ENCODE assay signal across 9 cellular contexts in genomic region chr16:62225675-62226074, GRCh38.
A peak's percentile ranks its signal among the peaks of the same experiment; 100 is the strongest.
DNase-seq lines count a peak whose midpoint lies in the region; ATAC-seq and TF ChIP-seq lines count a peak whose summit lies in the region.
"Had no signal": no experiment of that assay in that cellular context is flagged by ENCODE, and none has a peak within 500 bp of the region (broad histone marks: within the 10 kb centered on the region; RNA-seq: fewer than 3 reads in every experiment).

No MANE protein-coding gene starts in this region.

- TF ChIP-seq POLR2A in gastrocnemius medialis (IDR thresholded peaks at IDR 0.05): no peak

- no peaks in the 10 kb centered on the region for H3K27me3 Mint-ChIP-seq in activated CD4-positive, alpha-beta T cell treated with anti-CD3 and anti-CD28 coated beads, Interleukin-2, amount 10 ng/mL, durations not matched to agents 24 days and 14 days
- no peaks in the 10 kb centered on the region for H3K27me3 Mint-ChIP-seq in activated naive CD8-positive, alpha-beta T cell treated with anti-CD3 and anti-CD28 coated beads, Interleukin-2, amount 50 U/mL, for 24 hours
- H3K27me3 Mint-ChIP-seq: CD4-positive, CD25-positive, alpha-beta regulatory T cell had no signal

- no peaks in the 10 kb centered on the region for H3K9me3 Mint-ChIP-seq in activated CD4-positive, alpha-beta T cell treated with anti-CD3 and anti-CD28 coated beads, Interleukin-2, amount 10 ng/mL, durations not matched to agents 24 days and 14 days
- H3K9me3 Mint-ChIP-seq in activated naive CD8-positive, alpha-beta T cell treated with anti-CD3 and anti-CD28 coated beads, Interleukin-2, amount 50 U/mL, for 24 hours: peaks cover 22% of the 10 kb centered on the region

- in situ Hi-C loops in gastrocnemius medialis (cut with MboI; ENCODE audit: low sequenced_read_pairs in 4 of 4): no loop called here

- H3K27me3 ChIP-seq in gastrocnemius medialis: no peaks in the 10 kb centered on the region

- H3K4me3 Mint-ChIP-seq in activated CD4-positive, alpha-beta T cell treated with anti-CD3 and anti-CD28 coated beads, Interleukin-2, amount 10 ng/mL, durations not matched to agents 24 days and 14 days: no peak overlapping the region
- H3K4me3 Mint-ChIP-seq in activated naive CD8-positive, alpha-beta T cell treated with anti-CD3 and anti-CD28 coated beads, Interleukin-2, amount 50 U/mL, for 24 hours: no peak overlapping the region
- H3K4me3 Mint-ChIP-seq: CD4-positive, CD25-positive, alpha-beta regulatory T cell had no signal

- no peak overlapping the region for H3K4me3 ChIP-seq in gastrocnemius medialis

- no peaks in the 10 kb centered on the region for H3K36me3 ChIP-seq in gastrocnemius medialis

- H3K4me1 Mint-ChIP-seq in activated CD4-positive, alpha-beta T cell treated with anti-CD3 and anti-CD28 coated beads, Interleukin-2, amount 10 ng/mL, durations not matched to agents 24 days and 14 days: no peaks in the 10 kb centered on the region
- H3K4me1 Mint-ChIP-seq in activated naive CD8-positive, alpha-beta T cell treated with anti-CD3 and anti-CD28 coated beads, Interleukin-2, amount 50 U/mL, for 24 hours: no peaks in the 10 kb centered on the region
- H3K4me1 Mint-ChIP-seq: CD4-positive, CD25-positive, alpha-beta regulatory T cell had no signal

- intact Hi-C loops in activated CD4-positive, alpha-beta T cell treated with anti-CD3 and anti-CD28 coated beads, Interleukin-2, amount 10 ng/mL, durations not matched to agents 24 days and 14 days (cut with micrococcal nuclease): no loop called here
- intact Hi-C loops in gastrocnemius medialis (cut with DNase I; ENCODE audit: low total_unique reads): no loop called here

- H3K9me3 ChIP-seq in gastrocnemius medialis: no peaks in the 10 kb centered on the region

- DNase-seq in activated CD4-positive, alpha-beta T cell treated with anti-CD3 and anti-CD28 coated beads, Interleukin-2, amount 10 ng/mL, durations not matched to agents 24 days and 14 days: peak; percentile 66
- DNase-seq in activated CD4-positive, alpha-beta T cell treated with anti-CD3 and anti-CD28 coated beads for 4 hours: no peak
- DNase-seq in NCI-H226: peak; percentile 4
- DNase-seq in activated naive CD8-positive, alpha-beta T cell treated with anti-CD3 and anti-CD28 coated beads, Interleukin-2, amount 50 U/mL, for 24 hours: peak; percentile 40
- peak; percentile 62 for DNase-seq in iPS-NIHi7 (ENCODE audit: extremely low spot score)
- DNase-seq in stimulated activated naive CD8-positive, alpha-beta T cell treated with anti-CD3 and anti-CD28 coated beads, Interleukin-15, Interleukin-2, amounts not matched to agents 100 U/mL and 50 U/mL, for 24 hours: peak; percentile 42
- DNase-seq in gastrocnemius medialis: no peak

- H3K4me1 ChIP-seq in gastrocnemius medialis: no peaks in the 10 kb centered on the region

- no peak overlapping the region for H3K27ac ChIP-seq in gastrocnemius medialis

- H3K36me3 Mint-ChIP-seq in activated CD4-positive, alpha-beta T cell treated with anti-CD3 and anti-CD28 coated beads, Interleukin-2, amount 10 ng/mL, durations not matched to agents 24 days and 14 days (ENCODE audit: low read depth): no peaks in the 10 kb centered on the region
- H3K36me3 Mint-ChIP-seq in activated naive CD8-positive, alpha-beta T cell treated with anti-CD3 and anti-CD28 coated beads, Interleukin-2, amount 50 U/mL, for 24 hours (ENCODE audit: low read depth): no peaks in the 10 kb centered on the region
- H3K36me3 Mint-ChIP-seq: CD4-positive, CD25-positive, alpha-beta regulatory T cell had no signal

- no peak for TF ChIP-seq CTCF in gastrocnemius medialis (IDR thresholded peaks at IDR 0.05 in 4 of 5, conservative IDR thresholded peaks at IDR 0.05 in 1 of 5)

- peak; percentile 83 for ATAC-seq in HG03045 (IDR thresholded peaks at IDR 0.05; ENCODE audit: unreplicated experiment)
- ATAC-seq in activated naive CD8-positive, alpha-beta T cell treated with anti-CD3 and anti-CD28 coated beads, Interleukin-2, amount 50 U/mL, for 24 hours: peak; percentile 40
- no peak for ATAC-seq in stimulated activated naive CD8-positive, alpha-beta T cell treated with anti-CD3 and anti-CD28 coated beads, Interleukin-15, Interleukin-2, amounts not matched to agents 100 U/mL and 50 U/mL, for 24 hours
- no peak for ATAC-seq in gastrocnemius medialis

- H3K27ac Mint-ChIP-seq in activated CD4-positive, alpha-beta T cell treated with anti-CD3 and anti-CD28 coated beads, Interleukin-2, amount 10 ng/mL, durations not matched to agents 24 days and 14 days: no peak overlapping the region
- H3K27ac Mint-ChIP-seq in activated naive CD8-positive, alpha-beta T cell treated with anti-CD3 and anti-CD28 coated beads, Interleukin-2, amount 50 U/mL, for 24 hours: no peak overlapping the region
- H3K27ac Mint-ChIP-seq: CD4-positive, CD25-positive, alpha-beta regulatory T cell had no signal

Comparison
In these comparisons a context has a peak if more than half of its experiments do, and no peak if none do; other contexts are left out.
1. DNase-seq: peak in activated CD4-positive, alpha-beta T cell treated with anti-CD3 and anti-CD28 coated beads, Interleukin-2, amount 10 ng/mL, durations not matched to agents 24 days and 14 days (single experiment), NCI-H226 (single experiment), activated naive CD8-positive, alpha-beta T cell treated with anti-CD3 and anti-CD28 coated beads, Interleukin-2, amount 50 U/mL, for 24 hours (single experiment), iPS-NIHi7 (single experiment) and stimulated activated naive CD8-positive, alpha-beta T cell treated with anti-CD3 and anti-CD28 coated beads, Interleukin-15, Interleukin-2, amounts not matched to agents 100 U/mL and 50 U/mL, for 24 hours (single experiment); none in activated CD4-positive, alpha-beta T cell treated with anti-CD3 and anti-CD28 coated beads for 4 hours (0 of 2) and gastrocnemius medialis (0 of 2).
2. ATAC-seq: peak in HG03045 (single experiment) and activated naive CD8-positive, alpha-beta T cell treated with anti-CD3 and anti-CD28 coated beads, Interleukin-2, amount 50 U/mL, for 24 hours (single experiment); none in stimulated activated naive CD8-positive, alpha-beta T cell treated with anti-CD3 and anti-CD28 coated beads, Interleukin-15, Interleukin-2, amounts not matched to agents 100 U/mL and 50 U/mL, for 24 hours (single experiment) and gastrocnemius medialis (0 of 2).